Comparison of ENCODE assay signal across 8 cellular contexts in the genomic region with DNA sequence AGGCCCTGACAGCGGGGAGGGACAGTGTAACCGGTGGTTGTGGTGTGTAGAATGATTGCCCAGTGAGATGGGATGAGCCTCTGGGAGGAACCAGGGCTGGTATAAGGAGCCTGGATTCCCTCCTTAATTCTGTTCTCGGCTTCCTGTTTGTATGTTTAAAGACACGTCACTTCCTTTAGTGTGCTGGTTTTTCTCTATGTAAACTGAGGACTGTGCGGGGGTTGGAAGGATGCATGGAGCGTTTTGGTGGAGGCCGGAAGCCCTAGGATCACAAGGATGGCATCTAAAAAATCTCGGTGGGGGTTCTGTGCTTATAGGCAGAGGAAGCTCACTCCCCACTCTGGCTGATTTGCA. TPM values are rescaled to one million over a fixed set of nuclear protein-coding genes. Genes with fewer than 3 reads are reported as not detected.
DNase-seq lines count a peak whose midpoint lies in the region; ATAC-seq and TF ChIP-seq lines count a peak whose summit lies in the region.

No MANE protein-coding gene starts in this region.

- H3K36me3 ChIP-seq in A673 (ENCODE audit: insufficient read depth, low read length, poor library complexity, severe bottlenecking) (no peaks in the 10 kb centered on the region), PC-9 (ENCODE audit: low read depth) (no peaks in the 10 kb centered on the region; the same call in 1 of the 2 replicates), mucosa of stomach (ENCODE audit: control insufficient read depth, insufficient read depth, low read length) (peaks cover 1% of the 10 kb centered on the region)

- intact Hi-C loops in A673 (cut with micrococcal nuclease; ENCODE audit: unreplicated experiment) (loop anchor here (5.0 kb wide), 1 partner anchor 165 kb away; no protein-coding TSS in a partner anchor), PC-9 (cut with micrococcal nuclease; ENCODE audit: unreplicated experiment) (no loop called here)

- POLR2A ChIA-PET in A673 (lab: Charles Lee; ENCODE audit: low non-redundant PET) (no interaction called here), PC-9 (lab: Charles Lee; ENCODE audit: unreplicated experiment) (interaction anchor here (0.5 to 0.8 kb wide), 3 partner anchors 292 to 991 kb away, joined by 3 to 10 read pairs (median 4); no protein-coding TSS in a partner anchor)

- ATAC-seq in GM19455 (IDR thresholded peaks at IDR 0.05; ENCODE audit: unreplicated experiment), result peak; percentile 14

- peak overlapping the region; percentile 85 for H3K4me2 ChIP-seq in PC-9

- H3K79me2 ChIP-seq in PC-9 (ENCODE audit: low read depth), result peaks cover 60% of the 10 kb centered on the region

- H3K9me3 ChIP-seq in A673 (ENCODE audit: low read depth, low read length, poor library complexity, severe bottlenecking), result no peaks in the 10 kb centered on the region
- no peaks in the 10 kb centered on the region for H3K9me3 ChIP-seq in PC-9 (ENCODE audit: insufficient read depth, low read depth)
- H3K9me3 ChIP-seq in mucosa of stomach (ENCODE audit: control insufficient read depth, low read length), result no peaks in the 10 kb centered on the region

- no peaks in the 10 kb centered on the region for H3K9me2 ChIP-seq in PC-9 (ENCODE audit: insufficient read depth)

- no peak for TF ChIP-seq CTCF in A673 (conservative IDR thresholded peaks at IDR 0.05; ENCODE audit: low read depth, low read length)
- no peak for TF ChIP-seq CTCF in PC-9 (conservative IDR thresholded peaks at IDR 0.05)

- CTCF ChIA-PET in A673 (lab: Charles Lee), result interaction anchor here (0.7 to 5.3 kb wide), 3 partner anchors 13 to 495 kb away, joined by 3 to 40 read pairs (median 3); no protein-coding TSS in a partner anchor
- CTCF ChIA-PET in PC-9 (lab: Charles Lee), result interaction anchor here (0.5 to 2.2 kb wide), 2 partner anchors 89 to 495 kb away, joined by 3 to 9 read pairs; no protein-coding TSS in a partner anchor

- DNase-seq in A673 (ENCODE audit: low spot score), result peak; percentile 71
- no peak for DNase-seq in PC-9
- DNase-seq in dedifferentiated amniotic fluid mesenchymal stem cell (ENCODE audit: extremely low spot score), result peak; percentile 53
- DNase-seq in stimulated activated CD4-positive, alpha-beta T cell treated with anti-CD3 and anti-CD28 coated beads, Interleukin-15, amount 100 ng/mL, for 24 hours, result no peak
- DNase-seq in effector CD8-positive, alpha-beta T cell (lab: John Stamatoyannopoulos, UW), result no peak
- DNase-seq in DMS53 treated with DMSO at 0.1 percent for 48 hours (lab: John Stamatoyannopoulos, UW; ENCODE audit: unreplicated experiment), result no peak

- H3K4me1 ChIP-seq in A673 (ENCODE audit: insufficient read depth, low read length, poor library complexity, severe bottlenecking) (peaks cover 40% of the 10 kb centered on the region), PC-9 (replicated peaks; ENCODE audit: insufficient read depth) (peaks cover 32% of the 10 kb centered on the region), mucosa of stomach (ENCODE audit: control insufficient read depth, insufficient read depth, low read length) (peaks cover 37% of the 10 kb centered on the region)

- H4K20me1 ChIP-seq in PC-9 (ENCODE audit: insufficient read depth), result peaks cover 56% of the 10 kb centered on the region

- peak overlapping the region; percentile 79 for H3K9ac ChIP-seq in mucosa of stomach (ENCODE audit: low read length)

- peak overlapping the region; percentile 97 for H3K4me3 ChIP-seq in A673 (ENCODE audit: low read depth, low read length, poor library complexity, severe bottlenecking)
- H3K4me3 ChIP-seq in PC-9, result peak overlapping the region; percentile 99
- peak overlapping the region; percentile 80 for H3K4me3 ChIP-seq in mucosa of stomach (ENCODE audit: low read length)

- BruUV-seq in A673 (replicated peaks; lab: Mats Ljungman, UMichigan) (no TSS peak), PC-9 (replicated peaks; lab: Mats Ljungman, UMichigan) (TSS peak; percentile 48)

- H3F3A ChIP-seq in PC-9 (ENCODE audit: insufficient read depth, low read depth), result peaks cover 23% of the 10 kb centered on the region

- H2AFZ ChIP-seq in PC-9, result peak overlapping the region; percentile 85; the same call in 1 of the 2 replicates

- H3K27me3 ChIP-seq in A673 (replicated peaks; ENCODE audit: insufficient read depth, low read depth, low read length, poor library complexity), result no peaks in the 10 kb centered on the region
- H3K27me3 ChIP-seq in PC-9 (ENCODE audit: insufficient read depth, low read depth), result no peaks in the 10 kb centered on the region
- no peaks in the 10 kb centered on the region for H3K27me3 ChIP-seq in mucosa of stomach (ENCODE audit: control insufficient read depth, insufficient read depth, low read length)

- H3K27ac ChIP-seq in A673 (ENCODE audit: low read depth, low read length, poor library complexity, severe bottlenecking), result peak overlapping the region; percentile 98
- H3K27ac ChIP-seq in PC-9, result 0 out of 2 replicates have a peak overlapping the region, but pooled peaks have one; percentile 33

RNA-seq across cellular contexts. Expression of a gene that starts 1.0 kb away (rescaled TPM):
- 82.8 and 87.1 TPM in 2 replicates for total RNA-seq in A673 (2021)
- total RNA-seq in PC-9 (2021), result 52.5 and 53.1 TPM in 2 replicates

RNA-seq across cellular contexts. Expression of a gene that starts 6.0 kb away (rescaled TPM):
- 0.28 TPM in 1 of 2 replicates, not detected in the other for total RNA-seq in A673 (2021)
- total RNA-seq in PC-9 (2021), result 0.38 TPM in 1 of 2 replicates, not detected in the other

RNA-seq across cellular contexts. Expression of a gene that starts 15.0 kb away (rescaled TPM):
- total RNA-seq in A673 (2021) (30.4 and 36.5 TPM in 2 replicates), PC-9 (2021) (19.3 and 20.2 TPM in 2 replicates)

RNA-seq across cellular contexts. Expression of a gene that starts 38.5 kb away (rescaled TPM):
- total RNA-seq in A673 (2021), result 12.7 and 16.6 TPM in 2 replicates
- 0.98 and 1.6 TPM in 2 replicates for total RNA-seq in PC-9 (2021)

Comparison
In these comparisons a context has a peak if more than half of its experiments do, and no peak if none do; other contexts are left out.
1. DNase-seq: peak in A673 (single experiment) and dedifferentiated amniotic fluid mesenchymal stem cell (single experiment); none in PC-9 (0 of 2), stimulated activated CD4-positive, alpha-beta T cell treated with anti-CD3 and anti-CD28 coated beads, Interleukin-15, amount 100 ng/mL, for 24 hours (single experiment), effector CD8-positive, alpha-beta T cell (single experiment) and DMS53 treated with DMSO at 0.1 percent for 48 hours (single experiment).
2. Peak in every context shown above with its lines, with median percentiles within 50 percentile points of each other: H3K4me3 ChIP-seq.